ENCODE assay signal across 9 cellular contexts in genomic region chr7:45026984-45027773, GRCh38. TPM values are rescaled to one million over a fixed set of nuclear protein-coding genes. Genes with fewer than 3 reads are reported as not detected.
DNase-seq lines count a peak whose midpoint lies in the region; ATAC-seq, FAIRE-seq and TF ChIP-seq lines count a peak whose summit lies in the region.
"Had no signal": no experiment of that assay in that cellular context is flagged by ENCODE, and none has a peak within 500 bp of the region (broad histone marks: within the 10 kb centered on the region; RNA-seq: fewer than 3 reads in every experiment).

No MANE protein-coding gene starts in this region.

- DNase-seq in NCI-H1694 treated with DMSO at 0.1 percent for 48 hours (lab: John Stamatoyannopoulos, UW) (peak; percentile 11), NCI-H1694 (lab: John Stamatoyannopoulos, UW) (no peak), kidney (no peak), omental fat pad (ENCODE audit: low spot score) (no peak), DMS79 (lab: John Stamatoyannopoulos, UW) (no peak), WERI-Rb-1 (no peak)
- DNase-seq in Jurkat, Clone E6-1 (ENCODE audit: low read depth, low spot score) = peak; percentile 84
- peak; percentile 42 for DNase-seq in activated T-helper 1 cell treated with anti-CD3 and anti-CD28 coated beads, Interleukin-12 subunit alpha, Interleukin-12 subunit beta, Interleukin-2, Interleukin-4 antibody, amounts not matched to agents 30 ng/mL and 10 ng/mL and 1 ng/mL, durations not matched to agents 14 hours and 24 hours and 36 hours (ENCODE audit: low spot score)

- peak overlapping the region; percentile 50 for H3K4me3 ChIP-seq in Jurkat, Clone E6-1 (ENCODE audit: low read length)
- peak overlapping the region; percentile 0 to 8 for H3K4me3 ChIP-seq in kidney (ENCODE audit: low read length in 2 of 2)
- H3K4me3 ChIP-seq in WERI-Rb-1 (ENCODE audit: low read depth, low read length) = no peak overlapping the region

- H3K9ac ChIP-seq in kidney (ENCODE audit: low read length in 2 of 2) = no peak overlapping the region

- no peaks in the 10 kb centered on the region for H3K36me3 ChIP-seq in kidney (ENCODE audit: control insufficient read depth in 1 of 2, insufficient read depth in 2 of 2, low read length in 2 of 2)
- peaks cover 3% of the 10 kb centered on the region; the same call in 1 of the 2 replicates for H3K36me3 ChIP-seq in WERI-Rb-1

- H3K4me3 Mint-ChIP-seq in activated T-helper 1 cell treated with anti-CD3 and anti-CD28 coated beads, Interleukin-12 subunit alpha, Interleukin-12 subunit beta, Interleukin-2, Interleukin-4 antibody, amounts not matched to agents 30 ng/mL and 10 ng/mL and 1 ng/mL, durations not matched to agents 14 hours and 24 hours and 36 hours = peak overlapping the region; percentile 92

- peaks cover 72% of the 10 kb centered on the region for H3K4me1 Mint-ChIP-seq in activated T-helper 1 cell treated with anti-CD3 and anti-CD28 coated beads, Interleukin-12 subunit alpha, Interleukin-12 subunit beta, Interleukin-2, Interleukin-4 antibody, amounts not matched to agents 30 ng/mL and 10 ng/mL and 1 ng/mL, durations not matched to agents 14 hours and 24 hours and 36 hours (ENCODE audit: low read depth)

- no peak for ATAC-seq in omental fat pad (ENCODE audit: low FRiP score)

- H3K9me3 Mint-ChIP-seq in activated T-helper 1 cell treated with anti-CD3 and anti-CD28 coated beads, Interleukin-12 subunit alpha, Interleukin-12 subunit beta, Interleukin-2, Interleukin-4 antibody, amounts not matched to agents 30 ng/mL and 10 ng/mL and 1 ng/mL, durations not matched to agents 14 hours and 24 hours and 36 hours = no peaks in the 10 kb centered on the region

- no peak for FAIRE-seq in kidney (lab: Jason Lieb, UNC)
- FAIRE-seq: A204.1 had no signal

- peak overlapping the region; percentile 93 for H3K27ac Mint-ChIP-seq in activated T-helper 1 cell treated with anti-CD3 and anti-CD28 coated beads, Interleukin-12 subunit alpha, Interleukin-12 subunit beta, Interleukin-2, Interleukin-4 antibody, amounts not matched to agents 30 ng/mL and 10 ng/mL and 1 ng/mL, durations not matched to agents 14 hours and 24 hours and 36 hours

- no peak overlapping the region for H3K27ac ChIP-seq in kidney (ENCODE audit: low read depth in 2 of 2, low read length in 2 of 2)
- H3K27ac ChIP-seq in WERI-Rb-1 = no peak overlapping the region

- intact Hi-C loops in activated T-helper 1 cell treated with anti-CD3 and anti-CD28 coated beads, Interleukin-12 subunit alpha, Interleukin-12 subunit beta, Interleukin-2, Interleukin-4 antibody, amounts not matched to agents 30 ng/mL and 10 ng/mL and 1 ng/mL, durations not matched to agents 14 hours and 24 hours and 36 hours (cut with micrococcal nuclease) = loop anchor here (1.0 kb wide), 1 partner anchor 26 kb away; no protein-coding TSS in a partner anchor
- intact Hi-C loops in kidney (cut with DNase I) = no loop called here

- H3K27me3 Mint-ChIP-seq in activated T-helper 1 cell treated with anti-CD3 and anti-CD28 coated beads, Interleukin-12 subunit alpha, Interleukin-12 subunit beta, Interleukin-2, Interleukin-4 antibody, amounts not matched to agents 30 ng/mL and 10 ng/mL and 1 ng/mL, durations not matched to agents 14 hours and 24 hours and 36 hours (ENCODE audit: insufficient read depth) = no peaks in the 10 kb centered on the region

- no peaks in the 10 kb centered on the region for H3K9me3 ChIP-seq in kidney (ENCODE audit: control insufficient read depth in 1 of 2, low read length in 2 of 2)
- no peaks in the 10 kb centered on the region for H3K9me3 ChIP-seq in WERI-Rb-1 (ENCODE audit: severe bottlenecking)

- H3K27me3 ChIP-seq in WERI-Rb-1 (ENCODE audit: insufficient read depth, low read depth, severe bottlenecking) = no peaks in the 10 kb centered on the region

- TF ChIP-seq CTCF in kidney (IDR thresholded peaks at IDR 0.05; ENCODE audit: borderline replicate concordance, extremely low read depth, insufficient read depth) = no peak
- TF ChIP-seq CTCF in omental fat pad (IDR thresholded peaks at IDR 0.05) = no peak
- no peak for TF ChIP-seq CTCF in WERI-Rb-1 (IDR thresholded peaks at IDR 0.05; ENCODE audit: low read depth, low read length)

- H3K4me1 ChIP-seq in kidney (ENCODE audit: control insufficient read depth in 1 of 2, insufficient read depth in 1 of 2, low read depth in 1 of 2, low read length in 2 of 2) = no peaks in the 10 kb centered on the region

- peaks cover 38% of the 10 kb centered on the region for H3K36me3 Mint-ChIP-seq in activated T-helper 1 cell treated with anti-CD3 and anti-CD28 coated beads, Interleukin-12 subunit alpha, Interleukin-12 subunit beta, Interleukin-2, Interleukin-4 antibody, amounts not matched to agents 30 ng/mL and 10 ng/mL and 1 ng/mL, durations not matched to agents 14 hours and 24 hours and 36 hours (ENCODE audit: low read depth)

RNA-seq across cellular contexts. Expression of gene CCM2, which starts 27.2 kb away (rescaled TPM):
- polyA plus RNA-seq in Jurkat, Clone E6-1 (2012; ENCODE audit: insufficient read depth, insufficient read length) = 101 TPM
- 59.2 and 65.5 TPM in 2 replicates for total RNA-seq in activated T-helper 1 cell treated with anti-CD3 and anti-CD28 coated beads, Interleukin-12 subunit alpha, Interleukin-12 subunit beta, Interleukin-2, Interleukin-4 antibody, amounts not matched to agents 30 ng/mL and 10 ng/mL and 1 ng/mL, durations not matched to agents 14 hours and 24 hours and 36 hours
- 35.0 TPM for total RNA-seq in kidney
- 37.8 TPM for polyA plus RNA-seq in kidney (ENCODE audit: insufficient read depth, low read depth, low replicate concordance)
- 10 to 100 TPM; 40.5 to 61.7 (median 57.6) TPM for total RNA-seq in omental fat pad

RNA-seq across cellular contexts. Expression of gene MYO1G, which starts 48.4 kb away (rescaled TPM):
- polyA plus RNA-seq in Jurkat, Clone E6-1 (2012; ENCODE audit: insufficient read depth, insufficient read length) = 172 TPM
- total RNA-seq in activated T-helper 1 cell treated with anti-CD3 and anti-CD28 coated beads, Interleukin-12 subunit alpha, Interleukin-12 subunit beta, Interleukin-2, Interleukin-4 antibody, amounts not matched to agents 30 ng/mL and 10 ng/mL and 1 ng/mL, durations not matched to agents 14 hours and 24 hours and 36 hours = 252 and 258 TPM in 2 replicates
- total RNA-seq in kidney (14.3 TPM), omental fat pad (10 to 100 TPM in 1 of 4 donors, 1 to 10 TPM in 3; 2.6 to 14.7 (median 4.0) TPM)
- 0.60 TPM for polyA plus RNA-seq in kidney (ENCODE audit: insufficient read depth, low read depth, low replicate concordance)

Comparison
In these comparisons a context has a peak if more than half of its experiments do, and no peak if none do; other contexts are left out.
1. DNase-seq: peak in NCI-H1694 treated with DMSO at 0.1 percent for 48 hours (single experiment), Jurkat, Clone E6-1 (single experiment) and activated T-helper 1 cell treated with anti-CD3 and anti-CD28 coated beads, Interleukin-12 subunit alpha, Interleukin-12 subunit beta, Interleukin-2, Interleukin-4 antibody, amounts not matched to agents 30 ng/mL and 10 ng/mL and 1 ng/mL, durations not matched to agents 14 hours and 24 hours and 36 hours (single experiment); none in NCI-H1694 (single experiment), kidney (single experiment), omental fat pad (single experiment), DMS79 (single experiment) and WERI-Rb-1 (single experiment).
2. RNA of gene MYO1G, which starts 48.4 kb away (total RNA-seq): 252 to 258 TPM in activated T-helper 1 cell treated with anti-CD3 and anti-CD28 coated beads, Interleukin-12 subunit alpha, Interleukin-12 subunit beta, Interleukin-2, Interleukin-4 antibody, amounts not matched to agents 30 ng/mL and 10 ng/mL and 1 ng/mL, durations not matched to agents 14 hours and 24 hours and 36 hours; 14.3 TPM in kidney (single experiment) and 2.6 to 14.7 TPM in omental fat pad; every median in the first group is over 10 times any median in the second.